Comparison of ENCODE assay signal across 8 cellular contexts in genomic region chr15:63896336-63897115, GRCh38.
A peak's percentile ranks its signal among the peaks of the same experiment; 100 is the strongest.
DNase-seq lines count a peak whose midpoint lies in the region; ATAC-seq and TF ChIP-seq lines count a peak whose summit lies in the region.

No MANE protein-coding gene starts in this region.

- no peaks in the 10 kb centered on the region for H3K36me3 ChIP-seq in HCT116 (ENCODE audit: control insufficient read depth in 1 of 2, insufficient read depth in 2 of 2, low read length in 2 of 2)
- H3K36me3 ChIP-seq in body of pancreas (replicated peaks in 1 of 2; ENCODE audit: insufficient read depth in 1 of 2, low read depth in 2 of 2) = no peaks in the 10 kb centered on the region

- no peaks in the 10 kb centered on the region for H3K27me3 ChIP-seq in HCT116 (ENCODE audit: insufficient read depth, low read length)
- no peaks in the 10 kb centered on the region for H3K27me3 ChIP-seq in body of pancreas

- H3K36me3 Mint-ChIP-seq in activated CD8-positive, alpha-beta memory T cell treated with anti-CD3 and anti-CD28 coated beads, Interleukin-2, amount 10 ng/mL, durations not matched to agents 7 days and 5 days = peaks cover 1% of the 10 kb centered on the region
- no peaks in the 10 kb centered on the region for H3K36me3 Mint-ChIP-seq in natural killer cell

- POLR2A ChIA-PET in HCT116 (lab: Charles Lee) = no interaction called here

- H3K4me1 Mint-ChIP-seq in activated CD8-positive, alpha-beta memory T cell treated with anti-CD3 and anti-CD28 coated beads, Interleukin-2, amount 10 ng/mL, durations not matched to agents 7 days and 5 days = peaks cover 79% of the 10 kb centered on the region
- peaks cover 89 to 93% of the 10 kb centered on the region in 2 donors for H3K4me1 Mint-ChIP-seq in natural killer cell

- peak; percentile 28 for ATAC-seq in activated CD8-positive, alpha-beta memory T cell treated with anti-CD3 and anti-CD28 coated beads, Interleukin-2, amount 10 ng/mL, durations not matched to agents 7 days and 5 days
- ATAC-seq in HCT116 (peak; percentile 82), body of pancreas (peak; percentile 52), natural killer cell (peak; percentile 59 to 80 (median 70))

- no peak for TF ChIP-seq POLR2A in HCT116 (IDR thresholded peaks at IDR 0.05; ENCODE audit: borderline replicate concordance, extremely low read depth, insufficient read depth, insufficient read length)
- TF ChIP-seq POLR2A in body of pancreas (IDR thresholded peaks at IDR 0.05) = no peak

- H3K4me1 ChIP-seq in HCT116 (ENCODE audit: control insufficient read depth in 1 of 2, insufficient read depth in 2 of 2, low read length in 2 of 2) (peaks cover 13 to 26% of the 10 kb centered on the region in 2 experiments; a peak in 3 of 4 replicates), body of pancreas (peaks cover 24% of the 10 kb centered on the region)

- no peaks in the 10 kb centered on the region for H3K9me3 Mint-ChIP-seq in activated CD8-positive, alpha-beta memory T cell treated with anti-CD3 and anti-CD28 coated beads, Interleukin-2, amount 10 ng/mL, durations not matched to agents 7 days and 5 days (ENCODE audit: low read depth)
- no peaks in the 10 kb centered on the region for H3K9me3 Mint-ChIP-seq in natural killer cell

- H3K4me2 ChIP-seq in HCT116 (ENCODE audit: low read length) = peak overlapping the region; percentile 71

- DNase-seq in activated CD8-positive, alpha-beta memory T cell treated with anti-CD3 and anti-CD28 coated beads, Interleukin-2, amount 10 ng/mL, durations not matched to agents 7 days and 5 days = peak; percentile 86
- no peak for DNase-seq in activated CD8-positive, alpha-beta memory T cell treated with anti-CD3 and anti-CD28 coated beads for 24 hours
- DNase-seq in HCT116 (ENCODE audit: low read depth, low spot score) (no peak), M059J (ENCODE audit: low read depth) (peak; percentile 92), body of pancreas (peak in 2 of 4 donors; percentile 27 to 68), natural killer cell (peak; percentile 67), NCI-H2029 treated with DMSO at 0.1 percent for 48 hours (lab: John Stamatoyannopoulos, UW) (no peak), NCI-H446 (lab: John Stamatoyannopoulos, UW) (no peak)

- TF ChIP-seq CTCF in HCT116 (IDR thresholded peaks at IDR 0.05 in 2 of 3, conservative IDR thresholded peaks at IDR 0.05 in 1 of 3; ENCODE audit: borderline replicate concordance in 1 of 3, insufficient read depth in 1 of 3, low read depth in 2 of 3, low read length in 2 of 3) (no peak), body of pancreas (IDR thresholded peaks at IDR 0.05) (no peak), natural killer cell (IDR thresholded peaks at IDR 0.05) (no peak)

- H3K27ac ChIP-seq in HCT116 (ENCODE audit: low read depth, low read length) (no peak overlapping the region), body of pancreas (peak overlapping the region in 2 of 4 donors; percentile 11 to 25)

- H3K9ac ChIP-seq in HCT116 (ENCODE audit: low read length) = peak overlapping the region; percentile 21; the same call in 1 of the 2 replicates

- H2AFZ ChIP-seq in HCT116 (ENCODE audit: low read depth, low read length, poor library complexity, severe bottlenecking) = peak overlapping the region; percentile 8

- no peak for TF ChIP-seq RAD21 in HCT116 (IDR thresholded peaks at IDR 0.05; ENCODE audit: low read depth)

- H3K27ac Mint-ChIP-seq in activated CD8-positive, alpha-beta memory T cell treated with anti-CD3 and anti-CD28 coated beads, Interleukin-2, amount 10 ng/mL, durations not matched to agents 7 days and 5 days = peak overlapping the region; percentile 74
- peak overlapping the region; percentile 75 to 96 for H3K27ac Mint-ChIP-seq in natural killer cell

- no TSS peak for BruUV-seq in HCT116 (replicated peaks; lab: Mats Ljungman, UMichigan)

- no peaks in the 10 kb centered on the region for H3K79me2 ChIP-seq in HCT116 (ENCODE audit: insufficient read depth, low read length)

- H4K20me1 ChIP-seq in HCT116 (ENCODE audit: insufficient read depth) = no peaks in the 10 kb centered on the region

- CTCF ChIA-PET in activated CD8-positive, alpha-beta memory T cell treated with anti-CD3 and anti-CD28 coated beads, Interleukin-2, amount 10 ng/mL, durations not matched to agents 7 days and 5 days (lab: Charles Lee) = interaction anchor here (0.7 to 6.1 kb wide), 7 partner anchors 13 to 286 kb away, joined by 3 to 53 read pairs (median 6); partner anchors contain the start of gene DAPK2
- CTCF ChIA-PET in HCT116 (lab: Charles Lee) = no interaction called here

- RAD21 ChIA-PET in HCT116 (lab: Charles Lee; ENCODE audit: low non-redundant PET in 1 of 2, low total read pairs in 2 of 2, uncharacterized antibody in 2 of 2, unreplicated experiment in 2 of 2) = no interaction called here

- H3K9me3 ChIP-seq in HCT116 (ENCODE audit: control insufficient read depth in 1 of 2, insufficient read depth in 1 of 2, low read depth in 1 of 2, low read length in 2 of 2) (no peaks in the 10 kb centered on the region), body of pancreas (no peaks in the 10 kb centered on the region)

- H3K27me3 Mint-ChIP-seq in activated CD8-positive, alpha-beta memory T cell treated with anti-CD3 and anti-CD28 coated beads, Interleukin-2, amount 10 ng/mL, durations not matched to agents 7 days and 5 days = no peaks in the 10 kb centered on the region
- H3K27me3 Mint-ChIP-seq in natural killer cell (ENCODE audit: low read depth in 2 of 2) = no peaks in the 10 kb centered on the region

- 61 to 63% methylated on average over 13 to 15 of the region's 15 CpGs for WGBS in body of pancreas, 2 donors

- H3K4me3 ChIP-seq in HCT116 (replicated peaks in 1 of 2; ENCODE audit: low read depth in 1 of 2, low read length in 2 of 2) (peak overlapping the region in 1 of 2 experiments; percentile 9; a peak in 1 of 4 replicates), body of pancreas (no peak overlapping the region)

- H3K4me3 Mint-ChIP-seq in activated CD8-positive, alpha-beta memory T cell treated with anti-CD3 and anti-CD28 coated beads, Interleukin-2, amount 10 ng/mL, durations not matched to agents 7 days and 5 days = peak overlapping the region; percentile 11
- peak overlapping the region; percentile 83 for H3K4me3 Mint-ChIP-seq in natural killer cell

- intact Hi-C loops in HCT116 (cut with micrococcal nuclease) (no loop called here), body of pancreas (cut with DNase I) (no loop called here), natural killer cell (cut with micrococcal nuclease) (loop anchor here (1.0 to 10.0 kb wide), 4 partner anchors 10 to 702 kb away; partner anchors contain the start of gene DAPK2)

- no peaks in the 10 kb centered on the region for H3K9me2 ChIP-seq in HCT116 (ENCODE audit: insufficient read depth)

TF ChIP-seq in HCT116, 20 proteins besides CTCF, POLR2A, EP300 and RAD21:
- TF ChIP-seq EGR1 (IDR thresholded peaks at IDR 0.05; ENCODE audit: low read depth) (peak; percentile 30; the same call in 1 of the 2 replicates), EZH2 (IDR thresholded peaks at IDR 0.05) (no peak)

Comparison
In these comparisons a context has a peak if more than half of its experiments do, and no peak if none do; other contexts are left out.
1. DNase-seq: peak in activated CD8-positive, alpha-beta memory T cell treated with anti-CD3 and anti-CD28 coated beads, Interleukin-2, amount 10 ng/mL, durations not matched to agents 7 days and 5 days (single experiment), M059J (single experiment) and natural killer cell (single experiment); none in activated CD8-positive, alpha-beta memory T cell treated with anti-CD3 and anti-CD28 coated beads for 24 hours (single experiment), HCT116 (single experiment), NCI-H2029 treated with DMSO at 0.1 percent for 48 hours (single experiment) and NCI-H446 (0 of 2).
2. ATAC-seq: peak in every context shown above with its lines; median percentile 82 in HCT116; 70 in natural killer cell; 52 in body of pancreas; 28 in activated CD8-positive, alpha-beta memory T cell treated with anti-CD3 and anti-CD28 coated beads, Interleukin-2, amount 10 ng/mL, durations not matched to agents 7 days and 5 days.